8 cellular contexts compared by ENCODE assay signal in genomic region chr6:61809004-61809595, GRCh38.
A peak's percentile ranks its signal among the peaks of the same experiment; 100 is the strongest.
DNase-seq lines count a peak whose midpoint lies in the region; ATAC-seq, FAIRE-seq and TF ChIP-seq lines count a peak whose summit lies in the region.

No MANE protein-coding gene starts in this region.

- H3K27ac Mint-ChIP-seq in natural killer cell: no peak overlapping the region
- H3K27ac Mint-ChIP-seq in activated CD4-positive, alpha-beta T cell treated with anti-CD3 and anti-CD28 coated beads, Interleukin-2, amount 10 ng/mL, durations not matched to agents 24 days and 14 days: no peak overlapping the region

- H3K27ac ChIP-seq in SK-N-SH (ENCODE audit: low read depth in 2 of 2, low read length in 1 of 2) (no peak overlapping the region), suprapubic skin (no peak overlapping the region)

- intact Hi-C loops in natural killer cell (cut with micrococcal nuclease): no loop called here
- intact Hi-C loops in activated CD4-positive, alpha-beta T cell treated with anti-CD3 and anti-CD28 coated beads, Interleukin-2, amount 10 ng/mL, durations not matched to agents 24 days and 14 days (cut with micrococcal nuclease): no loop called here

- H3K27me3 Mint-ChIP-seq in natural killer cell (ENCODE audit: low read depth in 2 of 2): no peaks in the 10 kb centered on the region
- no peaks in the 10 kb centered on the region for H3K27me3 Mint-ChIP-seq in activated CD4-positive, alpha-beta T cell treated with anti-CD3 and anti-CD28 coated beads, Interleukin-2, amount 10 ng/mL, durations not matched to agents 24 days and 14 days

- no peak overlapping the region for H3K4me3 Mint-ChIP-seq in natural killer cell
- H3K4me3 Mint-ChIP-seq in activated CD4-positive, alpha-beta T cell treated with anti-CD3 and anti-CD28 coated beads, Interleukin-2, amount 10 ng/mL, durations not matched to agents 24 days and 14 days: no peak overlapping the region

- H3K36me3 ChIP-seq in SK-N-SH (replicated peaks in 1 of 2; ENCODE audit: control insufficient read depth in 1 of 2, insufficient read depth in 2 of 2, low read length in 1 of 2): no peaks in the 10 kb centered on the region
- H3K36me3 ChIP-seq in kidney epithelial cell (ENCODE audit: control insufficient read depth, insufficient read depth, low read length): no peaks in the 10 kb centered on the region
- H3K36me3 ChIP-seq in suprapubic skin: no peaks in the 10 kb centered on the region

- no peaks in the 10 kb centered on the region for H3K27me3 ChIP-seq in SK-N-SH (ENCODE audit: insufficient read depth)
- no peaks in the 10 kb centered on the region for H3K27me3 ChIP-seq in kidney epithelial cell (ENCODE audit: control insufficient read depth, insufficient read depth, low read length)
- H3K27me3 ChIP-seq in suprapubic skin: no peaks in the 10 kb centered on the region

- WGBS in SK-N-SH (ENCODE audit: low lambda C conversion rate): 0% methylated on average over 1 of the region's 1 CpG
- 0% methylated on average over 1 of the region's 1 CpG for WGBS in suprapubic skin

- no peak overlapping the region for H3K4me2 ChIP-seq in SK-N-SH

- H3K36me3 Mint-ChIP-seq in natural killer cell: peaks cover 11% of the 10 kb centered on the region
- no peaks in the 10 kb centered on the region for H3K36me3 Mint-ChIP-seq in activated CD4-positive, alpha-beta T cell treated with anti-CD3 and anti-CD28 coated beads, Interleukin-2, amount 10 ng/mL, durations not matched to agents 24 days and 14 days (ENCODE audit: low read depth)

- TF ChIP-seq RAD21 in SK-N-SH (IDR thresholded peaks at IDR 0.05; ENCODE audit: low read length): peak; percentile 66

- H3K79me2 ChIP-seq in SK-N-SH (ENCODE audit: insufficient read depth): no peaks in the 10 kb centered on the region

- no peaks in the 10 kb centered on the region for H3K9me2 ChIP-seq in SK-N-SH

- H3K9me3 Mint-ChIP-seq in natural killer cell: peaks cover 2 to 20% of the 10 kb centered on the region in 2 donors
- H3K9me3 Mint-ChIP-seq in activated CD4-positive, alpha-beta T cell treated with anti-CD3 and anti-CD28 coated beads, Interleukin-2, amount 10 ng/mL, durations not matched to agents 24 days and 14 days: peaks cover 3% of the 10 kb centered on the region

- H2AFZ ChIP-seq in SK-N-SH (ENCODE audit: low read depth): no peak overlapping the region

- no peak for ATAC-seq in natural killer cell

- peak; percentile 71 for TF ChIP-seq CTCF in SK-N-SH (IDR thresholded peaks at IDR 0.05)
- peak; percentile 52 for TF ChIP-seq CTCF in kidney epithelial cell (IDR thresholded peaks at IDR 0.05; ENCODE audit: insufficient read depth, low read length, poor library complexity, severe bottlenecking)
- no peak for TF ChIP-seq CTCF in suprapubic skin (IDR thresholded peaks at IDR 0.05)
- no peak for TF ChIP-seq CTCF in natural killer cell (IDR thresholded peaks at IDR 0.05)

- POLR2A ChIA-PET in SK-N-SH (lab: Yijun Ruan, JAX): no interaction called here

- FAIRE-seq in GM19239 (lab: Jason Lieb, UNC): peak; percentile 82

- H3K9ac ChIP-seq in SK-N-SH: no peak overlapping the region

- CTCF ChIA-PET in SK-N-SH (lab: Yijun Ruan, JAX): interaction anchor here (0.7 to 1.5 kb wide), 15 partner anchors 9 to 475 kb away, joined by 3 to 16 read pairs (median 3); no protein-coding TSS in a partner anchor

- TF ChIP-seq POLR2A in suprapubic skin (IDR thresholded peaks at IDR 0.05): no peak

- DNase-seq in AML-193 (lab: John Stamatoyannopoulos, UW) (peak; percentile 57 to 63), GM19239 (ENCODE audit: insufficient read length, low spot score) (no peak), LHCN-M2 (ENCODE audit: low read depth) (peak; percentile 0), SK-N-SH (peak; percentile 2), kidney epithelial cell (ENCODE audit: low read depth) (no peak), suprapubic skin (ENCODE audit: low spot score in 2 of 2) (no peak), natural killer cell (no peak)
- DNase-seq in activated CD4-positive, alpha-beta T cell treated with anti-CD3 and anti-CD28 coated beads, Interleukin-2, amount 10 ng/mL, durations not matched to agents 24 days and 14 days: no peak

- H4K20me1 ChIP-seq in SK-N-SH (ENCODE audit: insufficient read depth): no peaks in the 10 kb centered on the region

- no peaks in the 10 kb centered on the region for H3F3A ChIP-seq in SK-N-SH (replicated peaks; ENCODE audit: insufficient read depth)

- TF ChIP-seq EP300 in SK-N-SH (IDR thresholded peaks at IDR 0.05; ENCODE audit: borderline replicate concordance in 1 of 2, low read depth in 1 of 2, low read length in 1 of 2) (no peak), suprapubic skin (IDR thresholded peaks at IDR 0.05) (no peak)

- no peaks in the 10 kb centered on the region for H3K4me1 ChIP-seq in SK-N-SH (ENCODE audit: control insufficient read depth in 1 of 2, insufficient read depth in 2 of 2, low read depth in 1 of 2, low read length in 1 of 2)
- H3K4me1 ChIP-seq in suprapubic skin: no peaks in the 10 kb centered on the region

- no peak overlapping the region; a peak in 1 of 4 replicates for H3K4me3 ChIP-seq in SK-N-SH (ENCODE audit: low read depth in 2 of 2, low read length in 1 of 2)
- no peak overlapping the region for H3K4me3 ChIP-seq in kidney epithelial cell (ENCODE audit: low read depth, low read length)
- no peak overlapping the region for H3K4me3 ChIP-seq in suprapubic skin

- no peaks in the 10 kb centered on the region for H3K4me1 Mint-ChIP-seq in natural killer cell
- H3K4me1 Mint-ChIP-seq in activated CD4-positive, alpha-beta T cell treated with anti-CD3 and anti-CD28 coated beads, Interleukin-2, amount 10 ng/mL, durations not matched to agents 24 days and 14 days: no peaks in the 10 kb centered on the region

- H3K9me3 ChIP-seq in SK-N-SH (no peaks in the 10 kb centered on the region), suprapubic skin (no peaks in the 10 kb centered on the region)

TF ChIP-seq in SK-N-SH, 30 proteins besides CTCF, POLR2A, EP300 and RAD21:
- TF ChIP-seq JUND (IDR thresholded peaks at IDR 0.05): no peak
- TF ChIP-seq SMC3 (IDR thresholded peaks at IDR 0.05; ENCODE audit: low read depth, low read length): 0 out of 2 replicates have a peak, but pooled peaks have one; percentile 33
TF ChIP-seq in SK-N-SH: peak in this region for 1.

Comparison
In these comparisons a context has a peak if more than half of its experiments do, and no peak if none do; other contexts are left out.
1. DNase-seq: peak in AML-193 (2 of 2), LHCN-M2 (single experiment) and SK-N-SH (single experiment); none in GM19239 (single experiment), kidney epithelial cell (single experiment), suprapubic skin (0 of 2), natural killer cell (single experiment) and activated CD4-positive, alpha-beta T cell treated with anti-CD3 and anti-CD28 coated beads, Interleukin-2, amount 10 ng/mL, durations not matched to agents 24 days and 14 days (single experiment).
2. CTCF ChIP-seq: peak in SK-N-SH (single experiment) and kidney epithelial cell (single experiment); none in suprapubic skin (0 of 2) and natural killer cell (single experiment).